8 cellular contexts compared by ENCODE assay signal in genomic region chrX:10017866-10018265, GRCh38. TPM values are rescaled to one million over a fixed set of nuclear protein-coding genes. Genes with fewer than 3 reads are reported as not detected.
DNase-seq lines count a peak whose midpoint lies in the region; ATAC-seq and TF ChIP-seq lines count a peak whose summit lies in the region.

No MANE protein-coding gene starts in this region.

- peaks cover 14% of the 10 kb centered on the region for H3K4me1 ChIP-seq in A673 (ENCODE audit: insufficient read depth, low read length, poor library complexity, severe bottlenecking)

- intact Hi-C loops in A673 (cut with micrococcal nuclease; ENCODE audit: unreplicated experiment) = no loop called here
- intact Hi-C loops in activated B cell treated with CpG ODN at 0.5 μM for 24 hours (cut with micrococcal nuclease) = loop anchor here (5.0 to 10.0 kb wide), 2 partner anchors 34 to 673 kb away; no protein-coding TSS in a partner anchor

- no peak for ATAC-seq in activated B cell treated with CpG ODN at 0.5 μM for 24 hours (ENCODE audit: low read depth)
- no peak for ATAC-seq in GM19395 (IDR thresholded peaks at IDR 0.05; ENCODE audit: unreplicated experiment)
- no peak for ATAC-seq in HG02588 (IDR thresholded peaks at IDR 0.05; ENCODE audit: unreplicated experiment)
- no peak for ATAC-seq in GM19328 (IDR thresholded peaks at IDR 0.05; ENCODE audit: unreplicated experiment)

- CTCF ChIA-PET in A673 (lab: Charles Lee) = no interaction called here
- CTCF ChIA-PET in activated B cell treated with CpG ODN at 0.5 μM for 24 hours (lab: Charles Lee) = interaction anchor here (1.3 to 3.6 kb wide), 3 partner anchors 80 to 102 kb away, joined by 3 to 26 read pairs (median 11); no protein-coding TSS in a partner anchor

- no peak overlapping the region for H3K27ac ChIP-seq in A673 (ENCODE audit: low read depth, low read length, poor library complexity, severe bottlenecking)

- BruUV-seq in A673 (replicated peaks; lab: Mats Ljungman, UMichigan) = no TSS peak

- no peak overlapping the region for H3K4me3 ChIP-seq in A673 (ENCODE audit: low read depth, low read length, poor library complexity, severe bottlenecking)
- no peak overlapping the region for H3K4me3 ChIP-seq in kidney epithelial cell (ENCODE audit: low read depth, low read length)

- DNase-seq in A673 (ENCODE audit: low spot score) = peak; percentile 54
- peak; percentile 62 for DNase-seq in HS-5 (ENCODE audit: low read depth)
- no peak for DNase-seq in activated B cell treated with CpG ODN at 0.5 μM for 24 hours
- DNase-seq in kidney epithelial cell (ENCODE audit: low read depth) = peak; percentile 75
- no peak for DNase-seq in activated gamma-delta T cell (lab: John Stamatoyannopoulos, UW)

- peaks cover 9% of the 10 kb centered on the region for H3K36me3 Mint-ChIP-seq in activated B cell treated with CpG ODN at 0.5 μM for 24 hours (ENCODE audit: low read depth)

- no peaks in the 10 kb centered on the region for H3K36me3 ChIP-seq in A673 (ENCODE audit: insufficient read depth, low read length, poor library complexity, severe bottlenecking)
- no peaks in the 10 kb centered on the region for H3K36me3 ChIP-seq in kidney epithelial cell (ENCODE audit: control insufficient read depth, insufficient read depth, low read length)

- H3K4me1 Mint-ChIP-seq in activated B cell treated with CpG ODN at 0.5 μM for 24 hours = peaks cover 40% of the 10 kb centered on the region

- H3K27me3 ChIP-seq in A673 (replicated peaks; ENCODE audit: insufficient read depth, low read depth, low read length, poor library complexity) (no peaks in the 10 kb centered on the region), kidney epithelial cell (ENCODE audit: control insufficient read depth, insufficient read depth, low read length) (no peaks in the 10 kb centered on the region)

- POLR2A ChIA-PET in A673 (lab: Charles Lee; ENCODE audit: low non-redundant PET) = no interaction called here
- POLR2A ChIA-PET in activated B cell treated with CpG ODN at 0.5 μM for 24 hours (lab: Charles Lee) = interaction anchor here (0.9 to 3.6 kb wide), 6 partner anchors 13 to 101 kb away, joined by 3 to 53 read pairs (median 5); no protein-coding TSS in a partner anchor

- H3K27me3 Mint-ChIP-seq in activated B cell treated with CpG ODN at 0.5 μM for 24 hours = no peaks in the 10 kb centered on the region

- TF ChIP-seq CTCF in A673 (conservative IDR thresholded peaks at IDR 0.05; ENCODE audit: low read depth, low read length) (no peak), activated B cell treated with CpG ODN at 0.5 μM for 24 hours (IDR thresholded peaks at IDR 0.05) (no peak), kidney epithelial cell (IDR thresholded peaks at IDR 0.05; ENCODE audit: insufficient read depth, low read length, poor library complexity, severe bottlenecking) (no peak)

- peak overlapping the region; percentile 30 for H3K27ac Mint-ChIP-seq in activated B cell treated with CpG ODN at 0.5 μM for 24 hours

- no peaks in the 10 kb centered on the region for H3K9me3 Mint-ChIP-seq in activated B cell treated with CpG ODN at 0.5 μM for 24 hours

- no peaks in the 10 kb centered on the region for H3K9me3 ChIP-seq in A673 (ENCODE audit: low read depth, low read length, poor library complexity, severe bottlenecking)

- peak overlapping the region; percentile 60 for H3K4me3 Mint-ChIP-seq in activated B cell treated with CpG ODN at 0.5 μM for 24 hours

RNA-seq across cellular contexts. Expression of gene CLDN34, which starts 50.7 kb away (rescaled TPM):
- total RNA-seq in A673 (2021) = 0.31 TPM in 1 of 2 replicates, not detected in the other
- not detected in 2 replicates for total RNA-seq in activated B cell treated with CpG ODN at 0.5 μM for 24 hours
- not detected in 2 replicates for total RNA-seq in kidney epithelial cell

Comparison
In these comparisons a context has a peak if more than half of its experiments do, and no peak if none do; other contexts are left out.
1. DNase-seq: peak in A673 (single experiment), HS-5 (single experiment) and kidney epithelial cell (single experiment); none in activated B cell treated with CpG ODN at 0.5 μM for 24 hours (single experiment) and activated gamma-delta T cell (single experiment).